Comparison of ENCODE assay signal across 8 cellular contexts in genomic region chr15:30310591-30310990, GRCh38.
DNase-seq lines count a peak whose midpoint lies in the region; ATAC-seq, FAIRE-seq and TF ChIP-seq lines count a peak whose summit lies in the region.
"Not testable (repeated sequence)": the region's sequence is repeated elsewhere in the genome, so short reads cannot be mapped to it uniquely, and the experiment has no call there.

No MANE protein-coding gene starts in this region.

- POLR2A ChIA-PET in PC-3 (lab: Charles Lee; ENCODE audit: unreplicated experiment); K562 (lab: Yijun Ruan, JAX); HepG2 (lab: Yijun Ruan, JAX): not testable (repeated sequence)

- not testable (repeated sequence) for H3F3A ChIP-seq in PC-3 (ENCODE audit: low read length, unreplicated experiment)

- TF ChIP-seq CTCF in D721Med (IDR thresholded peaks at IDR 0.05; ENCODE audit: insufficient read depth, missing control alignments); PC-3 (conservative IDR thresholded peaks at IDR 0.05; ENCODE audit: low read depth, low read length); K562 (IDR thresholded peaks at IDR 0.05 in 2 of 3, conservative IDR thresholded peaks at IDR 0.05 in 1 of 3; ENCODE audit: insufficient read depth in 2 of 3, low read depth in 1 of 3, low read length in 3 of 3); left lung (IDR thresholded peaks at IDR 0.05); HepG2 (CRISPR knock-in tag; IDR thresholded peaks at IDR 0.05); pancreas (IDR thresholded peaks at IDR 0.05): not testable (repeated sequence)

- not testable (repeated sequence) for TF ChIP-seq RAD21 in K562 (CRISPR knock-in tag; conservative IDR thresholded peaks at IDR 0.05 in 1 of 2, IDR thresholded peaks at IDR 0.05 in 1 of 2); HepG2 (CRISPR knock-in tag; IDR thresholded peaks at IDR 0.05)

- H3K79me2 ChIP-seq in PC-3 (ENCODE audit: low read length); K562 (ENCODE audit: control insufficient read depth, insufficient read depth, low read length); HepG2 (ENCODE audit: insufficient read depth, low read length): not testable (repeated sequence)

- not testable (repeated sequence) for DNase-seq in D721Med (ENCODE audit: insufficient read length, low spot score); PC-3; K562 (ENCODE audit: extremely low read depth in 1 of 4, low spot score in 3 of 4); left lung; HepG2 (ENCODE audit: low spot score); pancreas

- in situ Hi-C loops in K562 (cut with MboI), result loop anchor here (5.0 kb wide), 1 partner anchor 1912 kb away; no protein-coding TSS in a partner anchor
- in situ Hi-C loops in HepG2 (cut with HindIII; ENCODE audit: extremely low pct_ligation_motif_present, low pct_unique_long_range_greater_than_20kb), result not testable (repeated sequence)

- not testable (repeated sequence) for H2AFZ ChIP-seq in PC-3 (ENCODE audit: low read length); K562 (ENCODE audit: low read depth, low read length); HepG2 (ENCODE audit: low read length)

- H3K27me3 ChIP-seq in PC-3 (ENCODE audit: low read length); K562 (ENCODE audit: control insufficient read depth in 2 of 2, insufficient read depth in 2 of 2, low read length in 2 of 2); left lung; HepG2 (ENCODE audit: control insufficient read depth in 1 of 2, insufficient read depth in 2 of 2, low read length in 2 of 2); pancreas: not testable (repeated sequence)

- H3K4me3 ChIP-seq in PC-3 (ENCODE audit: low read length); K562; left lung; HepG2 (replicated peaks in 1 of 3; ENCODE audit: insufficient read depth in 1 of 3, low read depth in 2 of 3, low read length in 3 of 3); pancreas: not testable (repeated sequence)

- not testable (repeated sequence) for H3K9ac ChIP-seq in PC-3 (ENCODE audit: low read length); K562 (ENCODE audit: insufficient read depth in 1 of 2, low read depth in 2 of 2, low read length in 2 of 2); HepG2 (ENCODE audit: insufficient read depth, low read depth, low read length)

- H3K27ac ChIP-seq in PC-3 (ENCODE audit: low read length); K562 (ENCODE audit: extremely low read depth, low read depth, low read length); left lung; HepG2 (ENCODE audit: extremely low read length, insufficient read depth, low read length); pancreas: not testable (repeated sequence)

- peak; percentile 86 for FAIRE-seq in D721Med (lab: Jason Lieb, UNC)
- FAIRE-seq in K562 (lab: Jason Lieb, UNC), result peak; percentile 37
- FAIRE-seq in islet of Langerhans (lab: Jason Lieb, UNC), result peak; percentile 17
- not testable (repeated sequence) for FAIRE-seq in HepG2 (lab: Jason Lieb, UNC); pancreas (lab: Jason Lieb, UNC)

- intact Hi-C loops in PC-3 (cut with micrococcal nuclease); K562 (cut with micrococcal nuclease); left lung (cut with DNase I); HepG2 (cut with micrococcal nuclease; ENCODE audit: unreplicated experiment); pancreas (cut with DNase I): not testable (repeated sequence)

- not testable (repeated sequence) for BruUV-seq in PC-3 (replicated peaks; lab: Mats Ljungman, UMichigan); K562 (replicated peaks; lab: Mats Ljungman, UMichigan); HepG2 (replicated peaks; lab: Mats Ljungman, UMichigan)

- not testable (repeated sequence) for H4K20me1 ChIP-seq in PC-3 (ENCODE audit: low read length); K562 (replicated peaks; ENCODE audit: control insufficient read depth, insufficient read depth, low read length); HepG2 (ENCODE audit: insufficient read depth, low read length)

- not testable (repeated sequence) for H3K9me2 ChIP-seq in PC-3 (replicated peaks; ENCODE audit: low read length)

- CTCF ChIA-PET in PC-3 (lab: Charles Lee); K562 (lab: Yijun Ruan, JAX; ENCODE audit: low intra/inter-chr PET ratio); HepG2 (lab: Yijun Ruan, JAX; ENCODE audit: low intra/inter-chr PET ratio, low total read pairs): not testable (repeated sequence)

- not testable (repeated sequence) for TF ChIP-seq EP300 in K562 (IDR thresholded peaks at IDR 0.05; ENCODE audit: low read length); HepG2 (IDR thresholded peaks at IDR 0.05; ENCODE audit: low read depth in 2 of 2, low read length in 2 of 2); HepG2 (CRISPR knock-in tag; IDR thresholded peaks at IDR 0.05; ENCODE audit: borderline replicate concordance)

- H3K36me3 ChIP-seq in PC-3 (ENCODE audit: low read depth, low read length); K562 (ENCODE audit: control insufficient read depth, insufficient read depth, low read length); left lung; HepG2 (replicated peaks in 1 of 2; ENCODE audit: control insufficient read depth in 1 of 2, insufficient read depth in 2 of 2, low read length in 2 of 2); pancreas: not testable (repeated sequence)

- H3K4me1 ChIP-seq in PC-3 (ENCODE audit: insufficient read depth, low read length); K562 (replicated peaks in 1 of 2; ENCODE audit: control insufficient read depth in 2 of 2, insufficient read depth in 2 of 2, low read length in 2 of 2); left lung; HepG2 (ENCODE audit: insufficient read depth, low read length); pancreas: not testable (repeated sequence)

- ATAC-seq in PC-3, result peak; percentile 95
- ATAC-seq in K562, result not testable (repeated sequence)
- ATAC-seq in esophagus mucosa, result peak; percentile 31
- peak; percentile 37 for ATAC-seq in left lung
- ATAC-seq in HepG2, result peak; percentile 26; the same call in 1 of the 3 replicates
- ATAC-seq in pancreas, result peak in 3 of 4 donors; percentile 44 to 60 (median 48)

- not testable (repeated sequence) for TF ChIP-seq POLR2A in K562 (conservative IDR thresholded peaks at IDR 0.05); HepG2 (IDR thresholded peaks at IDR 0.05; ENCODE audit: insufficient read depth in 1 of 2, low read depth in 2 of 2, low read length in 2 of 2)

- H3K9me1 ChIP-seq in K562 (ENCODE audit: control insufficient read depth, insufficient read depth, low read length), result not testable (repeated sequence)

- not testable (repeated sequence) for H3K9me3 ChIP-seq in PC-3 (ENCODE audit: low read length); K562 (replicated peaks; ENCODE audit: control insufficient read depth, insufficient read depth, low read depth, low read length); left lung; HepG2 (ENCODE audit: low read length); pancreas

- H3K4me2 ChIP-seq in PC-3 (ENCODE audit: low read length); K562 (ENCODE audit: insufficient read depth, low read length); HepG2 (ENCODE audit: low read depth, low read length): not testable (repeated sequence)
